Comparison of ENCODE assay signal across 11 cellular contexts in genomic region chr7:66859794-66860645, GRCh38.
DNase-seq lines count a peak whose midpoint lies in the region; ATAC-seq and TF ChIP-seq lines count a peak whose summit lies in the region.
"Had no signal": no experiment of that assay in that cellular context is flagged by ENCODE, and none has a peak within 500 bp of the region (broad histone marks: within the 10 kb centered on the region; RNA-seq: fewer than 3 reads in every experiment).

No MANE protein-coding gene starts in this region.

- no peak for TF ChIP-seq POLR2A in thyroid gland (IDR thresholded peaks at IDR 0.05)
- no peak for TF ChIP-seq POLR2A in esophagus muscularis mucosa (IDR thresholded peaks at IDR 0.05; ENCODE audit: low read depth)

- DNase-seq in A172 (ENCODE audit: low spot score) = peak; percentile 55
- DNase-seq in NCI-H2196 (lab: John Stamatoyannopoulos, UW; ENCODE audit: unreplicated experiment) = peak; percentile 67
- peak in 1 of 2 donors; percentile 52 for DNase-seq in activated naive CD4-positive, alpha-beta T cell treated with anti-CD3 and anti-CD28 coated beads, Interleukin-2, amount 50 U/mL, for 72 hours (ENCODE audit: low spot score in 2 of 2)
- peak; percentile 20 for DNase-seq in left kidney (ENCODE audit: low read depth, low spot score)
- DNase-seq in thyroid gland = no peak
- no peak for DNase-seq in esophagus muscularis mucosa (ENCODE audit: extremely low spot score)
- DNase-seq in NCI-H146 (lab: John Stamatoyannopoulos, UW) = no peak
- DNase-seq: BE2C had no signal

- H3K4me1 ChIP-seq in thyroid gland (no peaks in the 10 kb centered on the region), esophagus muscularis mucosa (no peaks in the 10 kb centered on the region)
- H3K4me1 ChIP-seq: BE2C had no signal

- WGBS in thyroid gland, 2 donors = 88 to 89% methylated on average over 8 to 9 of the region's 10 CpGs
- WGBS in esophagus muscularis mucosa = 86% methylated on average over 10 of the region's 10 CpGs

- ATAC-seq in activated naive CD4-positive, alpha-beta T cell treated with anti-CD3 and anti-CD28 coated beads, Interleukin-2, amount 50 U/mL, for 72 hours = peak; percentile 96 to 98
- ATAC-seq in GM19463 (IDR thresholded peaks at IDR 0.05; ENCODE audit: unreplicated experiment) = no peak
- ATAC-seq: natural killer cell treated with Interleukin-12 subunit alpha and Interleukin-12 subunit beta and Interleukin-15 and Interleukin-18, amount 100 ng/mL, for 72 hours had no signal

- H3K36me3 ChIP-seq in thyroid gland = peaks cover 3 to 7% of the 10 kb centered on the region in 2 donors
- H3K36me3 ChIP-seq in esophagus muscularis mucosa = peaks cover 6 to 74% (median 21%) of the 10 kb centered on the region in 4 donors
- H3K36me3 ChIP-seq: BE2C had no signal

- TF ChIP-seq EP300 in esophagus muscularis mucosa (IDR thresholded peaks at IDR 0.05) = no peak

- no peaks in the 10 kb centered on the region for H3K9me3 Mint-ChIP-seq in activated naive CD4-positive, alpha-beta T cell treated with anti-CD3 and anti-CD28 coated beads, Interleukin-2, amount 50 U/mL, for 72 hours
- H3K9me3 Mint-ChIP-seq: natural killer cell treated with Interleukin-12 subunit alpha and Interleukin-12 subunit beta and Interleukin-15 and Interleukin-18, amount 100 ng/mL, for 72 hours had no signal

- peak overlapping the region; percentile 89 to 97 for H3K27ac Mint-ChIP-seq in activated naive CD4-positive, alpha-beta T cell treated with anti-CD3 and anti-CD28 coated beads, Interleukin-2, amount 50 U/mL, for 72 hours

- TF ChIP-seq CTCF in thyroid gland (IDR thresholded peaks at IDR 0.05) (no peak), esophagus muscularis mucosa (IDR thresholded peaks at IDR 0.05) (no peak)

- intact Hi-C loops in thyroid gland (cut with DNase I) = no loop called here
- intact Hi-C loops in esophagus muscularis mucosa (cut with DNase I) = no loop called here

- H3K36me3 Mint-ChIP-seq in activated naive CD4-positive, alpha-beta T cell treated with anti-CD3 and anti-CD28 coated beads, Interleukin-2, amount 50 U/mL, for 72 hours = no peaks in the 10 kb centered on the region

- H3K9me3 ChIP-seq in thyroid gland = no peaks in the 10 kb centered on the region
- H3K9me3 ChIP-seq in esophagus muscularis mucosa = no peaks in the 10 kb centered on the region
- H3K9me3 ChIP-seq: BE2C had no signal

- no peaks in the 10 kb centered on the region for H3K27me3 ChIP-seq in thyroid gland
- no peaks in the 10 kb centered on the region for H3K27me3 ChIP-seq in esophagus muscularis mucosa
- H3K27me3 ChIP-seq: BE2C had no signal

- H3K27ac ChIP-seq in thyroid gland = no peak overlapping the region
- no peak overlapping the region for H3K27ac ChIP-seq in esophagus muscularis mucosa (replicated peaks in 1 of 4)
- H3K27ac ChIP-seq: RWPE1 had no signal

- H3K4me3 ChIP-seq in thyroid gland (replicated peaks in 1 of 3) = no peak overlapping the region
- no peak overlapping the region for H3K4me3 ChIP-seq in esophagus muscularis mucosa

Comparison
In these comparisons a context has a peak if more than half of its experiments do, and no peak if none do; other contexts are left out.
1. DNase-seq: peak in A172 (single experiment), NCI-H2196 (single experiment) and left kidney (single experiment); none in thyroid gland (0 of 2), esophagus muscularis mucosa (single experiment) and NCI-H146 (single experiment).